ENCODE assay signal across 1 cellular context in genomic region chr9:94941211-94941875, GRCh38.
TF ChIP-seq lines count a peak whose summit lies in the region.

No MANE protein-coding gene starts in this region.

TF ChIP-seq in HepG2, 621 proteins besides CTCF, POLR2A, EP300 and RAD21 (continued from another document and continues in another):
- TF ChIP-seq DZIP1 (CRISPR knock-in tag; IDR thresholded peaks at IDR 0.05) (no peak), MXD1 (CRISPR knock-in tag; IDR thresholded peaks at IDR 0.05) (no peak), POLR2AphosphoS2 (IDR thresholded peaks at IDR 0.05; ENCODE audit: low read depth, low read length) (no peak), RXRB (CRISPR knock-in tag; IDR thresholded peaks at IDR 0.05; ENCODE audit: borderline replicate concordance) (peak; percentile 99), ZNF205 (CRISPR knock-in tag; IDR thresholded peaks at IDR 0.05) (no peak), ZFAT (CRISPR knock-in tag; conservative IDR thresholded peaks at IDR 0.05) (no peak), AHDC1 (CRISPR knock-in tag; IDR thresholded peaks at IDR 0.05; ENCODE audit: borderline replicate concordance) (peak; percentile 94; the same call in 1 of the 2 replicates), REPIN1 (CRISPR knock-in tag; IDR thresholded peaks at IDR 0.05; ENCODE audit: borderline replicate concordance, low read depth) (no peak), NFYB (CRISPR knock-in tag; IDR thresholded peaks at IDR 0.05) (no peak), FOXK1 (CRISPR knock-in tag; IDR thresholded peaks at IDR 0.05; ENCODE audit: borderline replicate concordance, low read depth) (peak; percentile 39; the same call in 1 of the 2 replicates), SNAPC5 (CRISPR knock-in tag; IDR thresholded peaks at IDR 0.05; ENCODE audit: borderline replicate concordance) (no peak), HINFP (CRISPR knock-in tag; IDR thresholded peaks at IDR 0.05; ENCODE audit: low read depth) (no peak), ZNF274 (CRISPR knock-in tag; IDR thresholded peaks at IDR 0.05) (no peak), FOXO4 (CRISPR knock-in tag; conservative IDR thresholded peaks at IDR 0.05) (no peak), THAP8 (CRISPR knock-in tag; IDR thresholded peaks at IDR 0.05; ENCODE audit: borderline replicate concordance) (no peak), ZNF101 (CRISPR knock-in tag; IDR thresholded peaks at IDR 0.05; ENCODE audit: borderline replicate concordance, low read depth) (no peak), ZSCAN9 (CRISPR knock-in tag; IDR thresholded peaks at IDR 0.05; ENCODE audit: borderline replicate concordance) (no peak), HOXA9 (CRISPR knock-in tag; IDR thresholded peaks at IDR 0.05; ENCODE audit: borderline replicate concordance) (no peak), ZNF546 (CRISPR knock-in tag; conservative IDR thresholded peaks at IDR 0.05) (no peak), ADNP (CRISPR knock-in tag; IDR thresholded peaks at IDR 0.05) (no peak; the same call in 1 of the 2 replicates), LBX2 (CRISPR knock-in tag; IDR thresholded peaks at IDR 0.05; ENCODE audit: borderline replicate concordance) (no peak), ZNF644 (CRISPR knock-in tag; IDR thresholded peaks at IDR 0.05; ENCODE audit: low read depth) (peak; percentile 80), PLSCR1 (CRISPR knock-in tag; IDR thresholded peaks at IDR 0.05; ENCODE audit: borderline replicate concordance) (no peak), ZNF225 (CRISPR knock-in tag; IDR thresholded peaks at IDR 0.05) (no peak), PAF1 (CRISPR knock-in tag; IDR thresholded peaks at IDR 0.05) (no peak), KLF11 (CRISPR knock-in tag; IDR thresholded peaks at IDR 0.05) (no peak), ZNF772 (CRISPR knock-in tag; IDR thresholded peaks at IDR 0.05) (peak; percentile 58; the same call in 1 of the 2 replicates), ZFP37 (CRISPR knock-in tag; IDR thresholded peaks at IDR 0.05; ENCODE audit: borderline replicate concordance) (peak; percentile 79; the same call in 1 of the 2 replicates), PREB (CRISPR knock-in tag; IDR thresholded peaks at IDR 0.05) (no peak), TOPORS (CRISPR knock-in tag; IDR thresholded peaks at IDR 0.05) (no peak), KDM5B (CRISPR knock-in tag; IDR thresholded peaks at IDR 0.05; ENCODE audit: borderline replicate concordance) (no peak), ZNF691 (CRISPR knock-in tag; IDR thresholded peaks at IDR 0.05; ENCODE audit: borderline replicate concordance, low read depth) (no peak), TP53 (CRISPR knock-in tag; conservative IDR thresholded peaks at IDR 0.05) (0 out of 2 replicates have a peak, but pooled peaks have one; percentile 60), MLXIP (CRISPR knock-in tag; IDR thresholded peaks at IDR 0.05; ENCODE audit: borderline replicate concordance) (no peak), ZNF496 (CRISPR knock-in tag; IDR thresholded peaks at IDR 0.05; ENCODE audit: insufficient replicate concordance) (no peak), SP4 (CRISPR knock-in tag; IDR thresholded peaks at IDR 0.05) (no peak), ZNF451 (CRISPR knock-in tag; IDR thresholded peaks at IDR 0.05) (no peak), DPF2 (CRISPR knock-in tag; IDR thresholded peaks at IDR 0.05; ENCODE audit: borderline replicate concordance, low read depth) (peak; percentile 85; the same call in 1 of the 2 replicates)
